Comparison of ENCODE assay signal across 1 cellular context in the genomic region with DNA sequence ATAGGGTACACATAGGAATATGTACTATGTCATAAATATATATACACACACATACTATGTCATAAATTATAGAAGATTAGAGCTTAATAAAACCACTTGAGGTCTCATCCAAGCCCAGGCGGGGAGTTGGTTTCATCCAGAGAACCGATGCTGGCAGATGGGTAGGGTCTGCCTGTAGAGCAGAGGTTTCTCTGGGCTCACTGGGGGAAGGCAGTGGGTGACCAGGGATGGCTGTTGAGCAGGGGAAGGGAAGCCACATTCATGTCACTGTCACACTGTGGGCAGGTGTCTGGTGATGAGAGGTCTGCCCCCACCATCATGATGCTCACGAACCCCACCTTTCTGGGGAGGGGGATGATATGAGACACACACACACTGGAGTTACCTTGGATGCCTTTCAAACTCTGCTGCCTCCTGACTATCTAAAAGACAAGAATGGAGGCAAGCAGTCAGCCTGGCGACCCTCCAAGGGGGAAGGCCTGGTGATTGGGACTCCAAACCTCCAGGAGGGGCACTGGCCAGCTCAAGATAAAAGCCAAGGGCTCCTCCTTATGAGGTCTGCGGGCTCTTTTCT.
TF ChIP-seq lines count a peak whose summit lies in the region.

No MANE protein-coding gene starts in this region.

TF ChIP-seq in K562, 482 proteins besides CTCF, POLR2A, EP300 and RAD21 (continued from another document):
- TF ChIP-seq, protein P1, sequence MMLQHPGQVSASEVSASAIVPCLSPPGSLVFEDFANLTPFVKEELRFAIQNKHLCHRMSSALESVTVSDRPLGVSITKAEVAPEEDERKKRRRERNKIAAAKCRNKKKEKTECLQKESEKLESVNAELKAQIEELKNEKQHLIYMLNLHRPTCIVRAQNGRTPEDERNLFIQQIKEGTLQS (IDR thresholded peaks at IDR 0.05): no peak
- TF ChIP-seq, protein P1 (CRISPR knock-in tag; conservative IDR thresholded peaks at IDR 0.05): no peak
- TF ChIP-seq SOX6 (IDR thresholded peaks at IDR 0.05) (no peak), NFIC (IDR thresholded peaks at IDR 0.05) (no peak), PHF20 (IDR thresholded peaks at IDR 0.05; ENCODE audit: partially characterized antibody) (no peak), CBX8 (IDR thresholded peaks at IDR 0.05; ENCODE audit: borderline replicate concordance, extremely low read depth, low read depth, low read length, poor library complexity, severe bottlenecking) (no peak), NR4A1 (CRISPR knock-in tag; IDR thresholded peaks at IDR 0.05) (no peak), NR4A1 (tag; IDR thresholded peaks at IDR 0.05) (no peak), ZBTB49 (CRISPR knock-in tag; IDR thresholded peaks at IDR 0.05; ENCODE audit: borderline replicate concordance) (no peak), SAP30 (IDR thresholded peaks at IDR 0.05; ENCODE audit: borderline replicate concordance, insufficient read depth, low read depth, low read length, poor library complexity, severe bottlenecking) (no peak), SETDB1 (IDR thresholded peaks at IDR 0.05; ENCODE audit: low read length) (no peak), FOXM1 (IDR thresholded peaks at IDR 0.05; ENCODE audit: low read depth) (no peak), FOXM1 (CRISPR knock-in tag; IDR thresholded peaks at IDR 0.05; ENCODE audit: low read depth) (no peak), HDAC6 (IDR thresholded peaks at IDR 0.05; ENCODE audit: low read depth, low read length) (no peak), TGIF2 (CRISPR knock-in tag; IDR thresholded peaks at IDR 0.05) (no peak)
- TF ChIP-seq, protein P2, sequence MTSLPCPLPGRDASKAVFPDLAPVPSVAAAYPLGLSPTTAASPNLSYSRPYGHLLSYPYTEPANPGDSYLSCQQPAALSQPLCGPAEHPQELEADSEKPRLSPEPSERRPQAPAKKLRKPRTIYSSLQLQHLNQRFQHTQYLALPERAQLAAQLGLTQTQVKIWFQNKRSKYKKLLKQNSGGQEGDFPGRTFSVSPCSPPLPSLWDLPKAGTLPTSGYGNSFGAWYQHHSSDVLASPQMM (CRISPR knock-in tag; IDR thresholded peaks at IDR 0.05): no peak
